In the genomic region with DNA sequence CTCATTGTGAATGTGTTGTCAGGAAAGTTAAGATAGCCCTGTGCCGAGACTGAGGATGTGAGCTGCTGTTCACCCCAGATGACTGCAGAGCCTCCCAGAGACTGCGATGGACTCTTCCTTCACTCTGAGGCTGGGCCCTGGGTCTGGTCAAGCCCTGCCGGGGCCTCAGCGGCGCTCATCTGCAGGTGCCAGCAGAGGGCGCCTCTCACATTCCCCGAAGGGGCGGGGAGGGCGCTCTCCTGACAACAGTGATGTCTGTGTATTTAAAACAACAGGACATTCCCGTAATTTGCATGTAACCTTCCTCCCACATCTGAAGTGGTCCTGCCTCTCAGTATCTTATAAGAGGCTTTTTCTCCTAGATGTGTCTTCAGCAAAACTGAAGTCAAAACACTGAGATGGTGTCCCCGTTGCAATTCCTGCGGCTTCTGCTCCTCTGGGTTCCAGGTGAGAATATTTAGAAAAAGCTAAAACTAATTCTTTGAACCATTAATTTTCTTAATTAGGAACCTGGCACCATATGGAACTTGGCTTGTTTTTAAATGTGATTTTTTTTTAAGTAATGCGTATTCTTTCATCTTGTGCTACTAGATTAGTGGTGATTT, we compare ENCODE assay signal across 8 cellular contexts.
DNase-seq lines count a peak whose midpoint lies in the region; ATAC-seq and TF ChIP-seq lines count a peak whose summit lies in the region.

No MANE protein-coding gene starts in this region.

- peaks cover 64% of the 10 kb centered on the region for H3K9me3 Mint-ChIP-seq in endodermal cell
- peaks cover 4% of the 10 kb centered on the region for H3K9me3 Mint-ChIP-seq in progenitor cell of endocrine pancreas (ENCODE audit: low read depth)

- no peak overlapping the region for H3K4me3 Mint-ChIP-seq in endodermal cell
- H3K4me3 Mint-ChIP-seq in progenitor cell of endocrine pancreas (ENCODE audit: low read depth), result no peak overlapping the region

- H3K27me3 Mint-ChIP-seq in endodermal cell (ENCODE audit: insufficient read depth) (no peaks in the 10 kb centered on the region), progenitor cell of endocrine pancreas (peaks cover 7% of the 10 kb centered on the region)

- 61% methylated on average over 13 of the region's 13 CpGs; no CpG with 5 or more reads in 1 of the 2 experiments for WGBS in endodermal cell (ENCODE audit: insufficient coverage in 1 of 2, insufficient read length in 1 of 2), 2 experiments

- H3K36me3 Mint-ChIP-seq in endodermal cell (ENCODE audit: low read depth), result no peaks in the 10 kb centered on the region
- no peaks in the 10 kb centered on the region for H3K36me3 Mint-ChIP-seq in progenitor cell of endocrine pancreas (ENCODE audit: insufficient read depth)

- DNase-seq in NCI-H748 (lab: John Stamatoyannopoulos, UW; ENCODE audit: unreplicated experiment) (peak; percentile 2), NCI-H748 treated with DMSO at 0.1 percent for 48 hours (lab: John Stamatoyannopoulos, UW) (no peak), NCI-H1105 (lab: John Stamatoyannopoulos, UW) (peak; percentile 1), endodermal cell (peak; percentile 52), progenitor cell of endocrine pancreas (ENCODE audit: low spot score, unreplicated experiment) (peak; percentile 44), NOMO-1 treated with DMSO at 0.1 percent for 48 hours (lab: John Stamatoyannopoulos, UW; ENCODE audit: unreplicated experiment) (no peak), omental fat pad (ENCODE audit: low spot score) (no peak)

- H3K4me1 Mint-ChIP-seq in endodermal cell, result no peaks in the 10 kb centered on the region
- H3K4me1 Mint-ChIP-seq in progenitor cell of endocrine pancreas (ENCODE audit: low read depth), result no peaks in the 10 kb centered on the region

- H3K27ac Mint-ChIP-seq in endodermal cell (no peak overlapping the region), progenitor cell of endocrine pancreas (no peak overlapping the region)

- no peak overlapping the region for H3K9ac ChIP-seq in endodermal cell (ENCODE audit: extremely low read depth, low read length, poor library complexity, severe bottlenecking)

- no peak overlapping the region for H3K27ac ChIP-seq in endodermal cell (ENCODE audit: low read depth, low read length)

- peaks cover 82% of the 10 kb centered on the region for H3K9me3 ChIP-seq in endodermal cell (ENCODE audit: control insufficient read depth, low read length)

- H3K36me3 ChIP-seq in endodermal cell (ENCODE audit: control insufficient read depth, insufficient read depth, low read length), result no peaks in the 10 kb centered on the region

- no peaks in the 10 kb centered on the region for H3K4me1 ChIP-seq in endodermal cell (ENCODE audit: control insufficient read depth, insufficient read depth, low read length)

- TF ChIP-seq CTCF in endodermal cell (conservative IDR thresholded peaks at IDR 0.05) (peak; percentile 85), progenitor cell of endocrine pancreas (IDR thresholded peaks at IDR 0.05; ENCODE audit: unreplicated experiment) (peak; percentile 67), omental fat pad (IDR thresholded peaks at IDR 0.05) (no peak)

- ATAC-seq in GM21723 (IDR thresholded peaks at IDR 0.05; ENCODE audit: unreplicated experiment) (peak; percentile 76), omental fat pad (ENCODE audit: low FRiP score) (no peak)

- no peak overlapping the region for H3K4me3 ChIP-seq in endodermal cell (ENCODE audit: low read length)

- no peaks in the 10 kb centered on the region for H3K27me3 ChIP-seq in endodermal cell (ENCODE audit: control insufficient read depth, insufficient read depth, low read length, poor library complexity, severe bottlenecking)

Comparison
In these comparisons a context has a peak if more than half of its experiments do, and no peak if none do; other contexts are left out.
1. DNase-seq: peak in NCI-H748 (single experiment), NCI-H1105 (single experiment), endodermal cell (single experiment) and progenitor cell of endocrine pancreas (single experiment); none in NCI-H748 treated with DMSO at 0.1 percent for 48 hours (single experiment), NOMO-1 treated with DMSO at 0.1 percent for 48 hours (single experiment) and omental fat pad (single experiment).
2. CTCF ChIP-seq: peak in endodermal cell (single experiment) and progenitor cell of endocrine pancreas (single experiment); none in omental fat pad (0 of 3).